ENCODE assay signal across 19 cellular contexts in the genomic region with DNA sequence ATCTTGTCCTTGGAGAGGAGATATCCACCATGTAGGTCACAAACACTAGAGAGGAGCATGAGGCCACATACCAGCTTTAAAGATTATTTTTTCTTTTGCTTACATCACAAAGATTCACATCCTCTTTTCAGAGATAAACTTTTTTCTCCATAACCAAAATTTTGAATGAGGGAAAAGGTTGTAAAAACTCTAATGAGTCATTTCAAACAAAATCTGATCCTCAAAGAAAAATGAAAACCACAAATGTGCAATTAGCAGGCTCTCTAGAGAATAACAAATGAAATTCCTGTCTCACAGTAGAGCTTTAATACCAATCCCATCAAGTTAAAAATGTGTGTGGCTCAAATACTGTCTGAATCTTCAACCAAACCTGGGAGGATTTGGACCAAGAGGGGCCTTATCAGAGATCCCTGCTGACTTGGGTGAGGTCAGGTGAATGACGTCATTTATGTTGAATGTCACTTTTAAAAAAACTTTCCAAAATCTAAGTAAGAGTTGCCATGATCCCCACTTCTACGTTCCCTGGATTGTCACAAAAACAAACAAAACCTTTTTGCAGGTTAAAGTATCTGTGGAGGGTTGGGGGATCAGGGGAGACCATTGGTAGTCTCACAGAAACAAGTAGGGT.
"Had no signal": no experiment of that assay in that cellular context is flagged by ENCODE, and none has a peak within 500 bp of the region (broad histone marks: within the 10 kb centered on the region; RNA-seq: fewer than 3 reads in every experiment).

No MANE protein-coding gene starts in this region.

- DNase-seq: activated CD4-positive, alpha-beta T cell treated with anti-CD3 and anti-CD28 coated beads for 1 hour; activated CD4-positive, alpha-beta T cell treated with anti-CD3 and anti-CD28 coated beads, Interleukin-2, amount 50 U/mL, for 48 hours; activated naive CD4-positive, alpha-beta T cell treated with anti-CD3 and anti-CD28 coated beads for 36 hours; activated naive CD8-positive, alpha-beta T cell treated with anti-CD3 and anti-CD28 coated beads, Interleukin-2, amount 50 U/mL, for 24 hours; midbrain; stimulated activated CD4-positive, alpha-beta T cell treated with anti-CD3 and anti-CD28 coated beads, Interleukin-15, amount 100 ng/mL, for 24 hours; stimulated activated CD4-positive, alpha-beta T cell treated with anti-CD3 and anti-CD28 coated beads, Interleukin-4, amount 100 ng/mL, for 24 hours; stimulated activated naive CD4-positive, alpha-beta T cell treated with Interleukin-2 at 50 U/mL for 16 hours; substantia nigra; transverse colon had no signal

- H3K27ac ChIP-seq: ascending aorta, cardiac muscle cell, right atrium auricular region, skin epidermis, transverse colon, vagina, VCaP had no signal

- ATAC-seq: activated naive CD8-positive, alpha-beta T cell treated with anti-CD3 and anti-CD28 coated beads, Interleukin-2, amount 50 U/mL, for 24 hours; activated T-helper 17 cell treated with anti-CD3 and anti-CD28 coated beads, Interleukin-2, amount 50 U/mL, for 72 hours had no signal

- H3K9me3 ChIP-seq: ascending aorta, right atrium auricular region, transverse colon, vagina had no signal

- H3K4me1 Mint-ChIP-seq: activated naive CD8-positive, alpha-beta T cell treated with anti-CD3 and anti-CD28 coated beads, Interleukin-2, amount 50 U/mL, for 24 hours; activated T-helper 17 cell treated with anti-CD3 and anti-CD28 coated beads, Interleukin-2, amount 50 U/mL, for 72 hours had no signal

- H3K27ac Mint-ChIP-seq: activated naive CD4-positive, alpha-beta T cell treated with anti-CD3 and anti-CD28 coated beads for 36 hours; activated naive CD8-positive, alpha-beta T cell treated with anti-CD3 and anti-CD28 coated beads, Interleukin-2, amount 50 U/mL, for 24 hours; activated T-helper 17 cell treated with anti-CD3 and anti-CD28 coated beads, Interleukin-2, amount 50 U/mL, for 72 hours; progenitor cell of endocrine pancreas had no signal

- H3K27me3 Mint-ChIP-seq: activated naive CD8-positive, alpha-beta T cell treated with anti-CD3 and anti-CD28 coated beads, Interleukin-2, amount 50 U/mL, for 24 hours; activated T-helper 17 cell treated with anti-CD3 and anti-CD28 coated beads, Interleukin-2, amount 50 U/mL, for 72 hours; progenitor cell of endocrine pancreas had no signal

- H3K36me3 ChIP-seq: ascending aorta, cardiac muscle cell, right atrium auricular region, transverse colon, vagina had no signal

- H3K4me3 ChIP-seq: ascending aorta, cardiac muscle cell, lung, right atrium auricular region, skin epidermis, transverse colon, vagina had no signal

- H3K4me1 ChIP-seq: ascending aorta, right atrium auricular region, transverse colon, vagina had no signal

- H3K4me3 Mint-ChIP-seq: activated naive CD4-positive, alpha-beta T cell treated with anti-CD3 and anti-CD28 coated beads for 36 hours; activated naive CD8-positive, alpha-beta T cell treated with anti-CD3 and anti-CD28 coated beads, Interleukin-2, amount 50 U/mL, for 24 hours; activated T-helper 17 cell treated with anti-CD3 and anti-CD28 coated beads, Interleukin-2, amount 50 U/mL, for 72 hours had no signal

- H3K9me3 Mint-ChIP-seq: activated naive CD8-positive, alpha-beta T cell treated with anti-CD3 and anti-CD28 coated beads, Interleukin-2, amount 50 U/mL, for 24 hours; activated T-helper 17 cell treated with anti-CD3 and anti-CD28 coated beads, Interleukin-2, amount 50 U/mL, for 72 hours had no signal

- H3K27me3 ChIP-seq: ascending aorta, cardiac muscle cell, right atrium auricular region, transverse colon, vagina had no signal
